35 cellular contexts compared by ENCODE assay signal in genomic region chr15:85059734-85060133, GRCh38.
"Had no signal": no experiment of that assay in that cellular context is flagged by ENCODE, and none has a peak within 500 bp of the region (broad histone marks: within the 10 kb centered on the region; RNA-seq: fewer than 3 reads in every experiment).

No MANE protein-coding gene starts in this region.

- H3K4me3 ChIP-seq: MG63 had no signal

- DNase-seq: Karpas-422, Kasumi-1, MG63, MM.1S, MV-4-11, NCI-H1048, NCI-H1092, NCI-H1092 treated with DMSO at 0.1 percent for 48 hours, NCI-H1105, NCI-H1105 treated with DMSO at 0.1 percent for 48 hours, NCI-H1417, NCI-H1417 treated with DMSO at 0.1 percent for 48 hours, NCI-H1436, NCI-H1436 treated with DMSO at 0.1 percent for 48 hours, NCI-H146, NCI-H1694, NCI-H1694 treated with DMSO at 0.1 percent for 48 hours, NCI-H187, NCI-H187 treated with DMSO at 0.1 percent for 48 hours, NCI-H1930, NCI-H2029, NCI-H2029 treated with DMSO at 0.1 percent for 48 hours, NCI-H2081, NCI-H2081 treated with DMSO at 0.1 percent for 48 hours, NCI-H2107, NCI-H2171, NCI-H2171 treated with DMSO at 0.1 percent for 48 hours, NCI-H2227 treated with DMSO at 0.1 percent for 48 hours, NCI-H226, NCI-H345, NCI-H446, NCI-H446 treated with DMSO at 0.1 percent for 48 hours, NCI-H510A, NCI-H510A treated with DMSO at 0.1 percent for 48 hours, NCI-H524 had no signal

- H3K36me3 ChIP-seq: MG63 had no signal

- H3K27me3 ChIP-seq: MG63 had no signal
